ENCODE assay signal across 12 cellular contexts in the genomic region with DNA sequence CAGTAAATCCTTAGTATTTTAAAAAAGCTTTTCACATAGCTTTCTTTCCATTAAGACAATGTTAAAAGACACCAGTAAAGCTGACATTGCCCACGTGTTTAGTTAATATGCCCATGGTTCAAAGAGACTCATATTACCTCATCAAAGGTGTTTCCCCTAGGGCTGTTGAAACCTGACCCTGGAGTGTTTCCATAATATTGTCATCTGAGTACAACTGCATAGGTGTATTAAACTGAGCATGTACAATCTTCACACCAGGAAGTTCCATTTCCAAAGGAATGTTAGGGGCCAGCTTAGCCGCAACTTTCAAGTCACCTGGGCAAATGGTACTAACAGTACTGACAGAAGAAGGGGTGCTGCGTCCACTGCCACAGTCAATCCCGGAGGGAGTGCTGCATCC. TPM values are rescaled to one million over a fixed set of nuclear protein-coding genes. Genes with fewer than 3 reads are reported as not detected.
DNase-seq lines count a peak whose midpoint lies in the region; ATAC-seq and TF ChIP-seq lines count a peak whose summit lies in the region.
"Had no signal": no experiment of that assay in that cellular context is flagged by ENCODE, and none has a peak within 500 bp of the region (broad histone marks: within the 10 kb centered on the region; RNA-seq: fewer than 3 reads in every experiment).

No MANE protein-coding gene starts in this region.

- H3K27ac ChIP-seq in foreskin keratinocyte = no peak overlapping the region
- H3K27ac ChIP-seq in sigmoid colon = peak overlapping the region in 3 of 4 donors; percentile 22 to 50 (median 38)
- no peak overlapping the region for H3K27ac ChIP-seq in ovary

- 54 to 69% methylated on average over 4 of the region's 4 CpGs for WGBS in sigmoid colon, 2 donors
- WGBS in ovary, 3 donors = 84 to 92% (median 88%) methylated on average over 4 of the region's 4 CpGs

- H3K27me3 ChIP-seq in foreskin keratinocyte (no peaks in the 10 kb centered on the region), sigmoid colon (no peaks in the 10 kb centered on the region), ovary (no peaks in the 10 kb centered on the region), MG63 (no peaks in the 10 kb centered on the region)

- H3K9me3 ChIP-seq in sigmoid colon (no peaks in the 10 kb centered on the region), ovary (no peaks in the 10 kb centered on the region), MG63 (no peaks in the 10 kb centered on the region)
- H3K9me3 ChIP-seq: HAP-1 had no signal

- H3K36me3 ChIP-seq in sigmoid colon = peaks cover 2 to 34% (median 5%) of the 10 kb centered on the region in 4 donors
- no peaks in the 10 kb centered on the region for H3K36me3 ChIP-seq in ovary
- H3K36me3 ChIP-seq in MG63 = no peaks in the 10 kb centered on the region
- H3K36me3 ChIP-seq: HAP-1 had no signal

- H3K4me1 ChIP-seq in foreskin keratinocyte (peaks cover 11% of the 10 kb centered on the region), sigmoid colon (peaks cover 0 to 23% (median 13%) of the 10 kb centered on the region in 4 donors), ovary (ENCODE audit: insufficient read depth) (peaks cover 2% of the 10 kb centered on the region)
- H3K4me1 ChIP-seq: HAP-1 had no signal

- no peak for TF ChIP-seq EP300 in sigmoid colon (IDR thresholded peaks at IDR 0.05)
- no peak for TF ChIP-seq EP300 in ovary (IDR thresholded peaks at IDR 0.05)

- H3K4me3 ChIP-seq in sigmoid colon (no peak overlapping the region), ovary (no peak overlapping the region), MG63 (no peak overlapping the region)
- H3K4me3 ChIP-seq: HAP-1 had no signal

- peak; percentile 97 for ATAC-seq in foreskin keratinocyte
- ATAC-seq: naive thymus-derived CD4-positive, alpha-beta T cell had no signal

- no peak for TF ChIP-seq CTCF in foreskin keratinocyte (conservative IDR thresholded peaks at IDR 0.05)
- no peak for TF ChIP-seq CTCF in sigmoid colon (IDR thresholded peaks at IDR 0.05)
- no peak for TF ChIP-seq CTCF in ovary (IDR thresholded peaks at IDR 0.05)

- TF ChIP-seq POLR2A in sigmoid colon (IDR thresholded peaks at IDR 0.05) = no peak
- no peak for TF ChIP-seq POLR2A in ovary (IDR thresholded peaks at IDR 0.05)

- DNase-seq in HuH-7 (ENCODE audit: low spot score) (peak; percentile 14), NCI-H2171 treated with DMSO at 0.1 percent for 48 hours (lab: John Stamatoyannopoulos, UW) (peak; percentile 68), foreskin keratinocyte (peak; percentile 82 to 92), sigmoid colon (no peak), NCI-H524 (lab: John Stamatoyannopoulos, UW) (no peak), ovary (no peak), MG63 (no peak)
- DNase-seq: activated B cell treated with CpG ODN at 0.5 μM for 24 hours; amniotic stem cell; naive thymus-derived CD4-positive, alpha-beta T cell had no signal

- intact Hi-C loops in sigmoid colon (cut with DNase I) (no loop called here), ovary (cut with DNase I) (no loop called here)

RNA-seq across cellular contexts. Expression of a gene that starts 27.1 kb away (rescaled TPM):
- not detected in 2 replicates for total RNA-seq in foreskin keratinocyte
- polyA plus RNA-seq in foreskin keratinocyte = 0.10 TPM in 1 of 2 replicates, not detected in the other
- total RNA-seq in sigmoid colon = 100 to 1,000 TPM; 568 to 907 (median 820) TPM
- 10 to 100 TPM in 2 of 3 donors, 1 to 10 TPM in 1; 7.9 to 24.5 (median 17.4) TPM for polyA plus RNA-seq in sigmoid colon
- 100 to 1,000 TPM in 3 of 7 donors, 10 to 100 TPM in 4; 40.9 to 220 (median 78.7) TPM for total RNA-seq in ovary
- 100 to 1,000 TPM in 1 of 2 donors, 10 to 100 TPM in 1; 49.5 to 146 TPM for polyA plus RNA-seq in ovary
- 0.26 TPM in 1 of 2 replicates, not detected in the other for total RNA-seq in MG63 (2014; rRNA removed; shearing (Covaris generic); ENCODE audit: low replicate concordance)
- total RNA-seq: naive thymus-derived CD4-positive, alpha-beta T cell had no signal
- polyA plus RNA-seq: CD14-positive monocyte; naive thymus-derived CD4-positive, alpha-beta T cell had no signal

RNA-seq across cellular contexts. Expression of a gene that starts 36.6 kb away (rescaled TPM):
- total RNA-seq in foreskin keratinocyte (0.04 and 0.10 TPM in 2 replicates), sigmoid colon (1 to 10 TPM; 1.6 to 9.3 (median 7.2) TPM), ovary (1 to 10 TPM; 2.8 to 6.4 (median 3.3) TPM)
- polyA plus RNA-seq in foreskin keratinocyte (0.02 TPM in 1 of 2 replicates, not detected in the other), sigmoid colon (1 to 10 TPM in 1 of 3 donors, under 1 TPM in 2; 0.69 to 1.2 (median 0.82) TPM), ovary (1 to 10 TPM; 1.8 to 2.7 TPM)
- not detected in 2 replicates for total RNA-seq in MG63 (2014; rRNA removed; shearing (Covaris generic); ENCODE audit: low replicate concordance)
- polyA plus RNA-seq: CD14-positive monocyte had no signal

Comparison
In these comparisons a context has a peak if more than half of its experiments do, and no peak if none do; other contexts are left out.
1. DNase-seq: peak in HuH-7 (single experiment), NCI-H2171 treated with DMSO at 0.1 percent for 48 hours (single experiment) and foreskin keratinocyte (2 of 2); none in sigmoid colon (single experiment), NCI-H524 (0 of 2), ovary (0 of 5) and MG63 (single experiment).
2. H3K27ac ChIP-seq: peak in sigmoid colon (3 of 4); none in foreskin keratinocyte (single experiment) and ovary (0 of 2).
3. RNA of a gene that starts 27.1 kb away (total RNA-seq): 568 to 907 TPM in sigmoid colon and 40.9 to 220 TPM in ovary; 0.26 TPM in MG63 and not detected in foreskin keratinocyte; every median in the first group is over 10 times any median in the second.